ENCODE assay signal across 11 cellular contexts in genomic region chrX:47579537-47579936, GRCh38. TPM values are rescaled to one million over a fixed set of nuclear protein-coding genes. Genes with fewer than 3 reads are reported as not detected.
DNase-seq lines count a peak whose midpoint lies in the region; ATAC-seq and TF ChIP-seq lines count a peak whose summit lies in the region.
"Had no signal": no experiment of that assay in that cellular context is flagged by ENCODE, and none has a peak within 500 bp of the region (broad histone marks: within the 10 kb centered on the region; RNA-seq: fewer than 3 reads in every experiment).

No MANE protein-coding gene starts in this region.

- H3K36me3 Mint-ChIP-seq in stimulated activated memory B cell treated with anti-CD40 and anti-IgM and Interleukin-4, amounts not matched to agents 10 μg/mL and 1 μg/mL and 100 μg/mL, for 72 hours, result no peaks in the 10 kb centered on the region

- H3K9me3 ChIP-seq in right atrium auricular region (no peaks in the 10 kb centered on the region), left ventricle myocardium inferior (replicated peaks) (no peaks in the 10 kb centered on the region), transverse colon (no peaks in the 10 kb centered on the region)
- H3K9me3 ChIP-seq: heart right ventricle had no signal

- H3K4me1 ChIP-seq in right atrium auricular region (peaks cover 0 to 6% of the 10 kb centered on the region in 2 donors), left ventricle myocardium inferior (no peaks in the 10 kb centered on the region), transverse colon (peaks cover 0 to 10% (median 0%) of the 10 kb centered on the region in 4 donors)

- TF ChIP-seq CTCF in right atrium auricular region (IDR thresholded peaks at IDR 0.05) (no peak), left ventricle myocardium inferior (IDR thresholded peaks at IDR 0.05; ENCODE audit: borderline replicate concordance) (no peak), transverse colon (IDR thresholded peaks at IDR 0.05) (no peak)

- H3K27ac ChIP-seq in right atrium auricular region, result no peak overlapping the region
- no peak overlapping the region for H3K27ac ChIP-seq in left ventricle myocardium inferior (replicated peaks)
- no peak overlapping the region for H3K27ac ChIP-seq in transverse colon

- H3K4me3 ChIP-seq in right atrium auricular region (no peak overlapping the region), left ventricle myocardium inferior (no peak overlapping the region), transverse colon (no peak overlapping the region)
- H3K4me3 ChIP-seq: heart right ventricle had no signal

- peaks cover 24% of the 10 kb centered on the region for H3K27me3 Mint-ChIP-seq in stimulated activated memory B cell treated with anti-CD40 and anti-IgM and Interleukin-4, amounts not matched to agents 10 μg/mL and 1 μg/mL and 100 μg/mL, for 72 hours

- H3K27ac Mint-ChIP-seq in stimulated activated memory B cell treated with anti-CD40 and anti-IgM and Interleukin-4, amounts not matched to agents 10 μg/mL and 1 μg/mL and 100 μg/mL, for 72 hours, result no peak overlapping the region

- H3K27me3 ChIP-seq in right atrium auricular region, result no peaks in the 10 kb centered on the region
- H3K27me3 ChIP-seq in left ventricle myocardium inferior (ENCODE audit: low read depth), result no peaks in the 10 kb centered on the region
- no peaks in the 10 kb centered on the region for H3K27me3 ChIP-seq in transverse colon

- no peaks in the 10 kb centered on the region for H3K9me3 Mint-ChIP-seq in stimulated activated memory B cell treated with anti-CD40 and anti-IgM and Interleukin-4, amounts not matched to agents 10 μg/mL and 1 μg/mL and 100 μg/mL, for 72 hours

- ATAC-seq in esophagus mucosa, result peak; percentile 17
- ATAC-seq in stimulated activated memory B cell treated with anti-CD40 and anti-IgM and Interleukin-4, amounts not matched to agents 10 μg/mL and 1 μg/mL and 100 μg/mL, for 72 hours, result peak; percentile 65

- no peak for TF ChIP-seq POLR2A in transverse colon (IDR thresholded peaks at IDR 0.05)

- no peaks in the 10 kb centered on the region for H3K36me3 ChIP-seq in right atrium auricular region
- no peaks in the 10 kb centered on the region for H3K36me3 ChIP-seq in left ventricle myocardium inferior
- H3K36me3 ChIP-seq in transverse colon, result no peaks in the 10 kb centered on the region

- peak; percentile 61 for DNase-seq in right atrium auricular region (ENCODE audit: low spot score)
- no peak for DNase-seq in left ventricle myocardium inferior
- DNase-seq in RPMI7951 (ENCODE audit: low read depth), result peak; percentile 56
- no peak for DNase-seq in transverse colon
- DNase-seq in LoVo (ENCODE audit: low spot score), result no peak
- DNase-seq in GOT3 (lab: John Stamatoyannopoulos, UW), result no peak
- DNase-seq: heart right ventricle, NCI-H1092, SW 1271 had no signal

- TF ChIP-seq EP300 in transverse colon (IDR thresholded peaks at IDR 0.05; ENCODE audit: low read depth), result no peak

- 48% methylated on average over 9 of the region's 9 CpGs; no CpG with 5 or more reads in 1 of the 2 donors for WGBS in transverse colon (ENCODE audit: low coverage in 1 of 2), 2 donors

- H3K4me1 Mint-ChIP-seq in stimulated activated memory B cell treated with anti-CD40 and anti-IgM and Interleukin-4, amounts not matched to agents 10 μg/mL and 1 μg/mL and 100 μg/mL, for 72 hours, result peaks cover 37% of the 10 kb centered on the region

- H3K4me3 Mint-ChIP-seq in stimulated activated memory B cell treated with anti-CD40 and anti-IgM and Interleukin-4, amounts not matched to agents 10 μg/mL and 1 μg/mL and 100 μg/mL, for 72 hours, result no peak overlapping the region

- intact Hi-C loops in left ventricle myocardium inferior (cut with micrococcal nuclease) (no loop called here), transverse colon (cut with DNase I; ENCODE audit: low total_unique reads) (loop anchor here (10.0 kb wide), 1 partner anchor 55 kb away; no protein-coding TSS in a partner anchor)

- in situ Hi-C loops in transverse colon (cut with MboI; ENCODE audit: low pct_ligation_motif_present in 1 of 4, low pct_unique_long_range_greater_than_20kb in 1 of 4, low sequenced_read_pairs in 3 of 4), result no loop called here

RNA-seq across cellular contexts. Expression of gene TIMP1, which starts 2.7 kb away (rescaled TPM):
- total RNA-seq in right atrium auricular region (100 to 1,000 TPM; 218 to 823 TPM), left ventricle myocardium inferior (99.3 TPM), esophagus mucosa (51.4 TPM), transverse colon (10 to 100 TPM; 14.2 to 83.0 (median 43.6) TPM)
- 737 and 969 TPM in 2 replicates for total RNA-seq in RPMI7951 (2014; rRNA removed; shearing (Covaris generic))

RNA-seq across cellular contexts. Expression of gene ARAF, which starts 18.5 kb away (rescaled TPM):
- total RNA-seq in right atrium auricular region, result 10 to 100 TPM; 41.7 to 53.9 TPM
- 76.4 TPM for total RNA-seq in left ventricle myocardium inferior
- total RNA-seq in RPMI7951 (2014; rRNA removed; shearing (Covaris generic)), result 37.3 and 41.5 TPM in 2 replicates
- total RNA-seq in esophagus mucosa, result 33.8 TPM
- 100 to 1,000 TPM in 2 of 4 donors, 10 to 100 TPM in 2; 58.4 to 247 (median 88.3) TPM for total RNA-seq in transverse colon

RNA-seq across cellular contexts. Expression of gene SYN1, which starts 40.1 kb away (rescaled TPM):
- 1 to 10 TPM; 6.4 to 7.0 TPM for total RNA-seq in right atrium auricular region
- 13.9 TPM for total RNA-seq in left ventricle myocardium inferior
- total RNA-seq in RPMI7951 (2014; rRNA removed; shearing (Covaris generic)), result 0.12 and 0.20 TPM in 2 replicates
- 0.16 TPM for total RNA-seq in esophagus mucosa
- total RNA-seq in transverse colon, result under 1 TPM; 0.16 to 0.41 (median 0.39) TPM

RNA-seq across cellular contexts. Expression of gene CFP, which starts 50.2 kb away (rescaled TPM):
- total RNA-seq in right atrium auricular region (1 to 10 TPM; 2.2 to 6.3 TPM), left ventricle myocardium inferior (3.0 TPM), esophagus mucosa (0.48 TPM), transverse colon (1 to 10 TPM in 3 of 4 donors, under 1 TPM in 1; 0.60 to 10.0 (median 3.0) TPM)
- 0.10 and 0.12 TPM in 2 replicates for total RNA-seq in RPMI7951 (2014; rRNA removed; shearing (Covaris generic))

Comparison
In these comparisons a context has a peak if more than half of its experiments do, and no peak if none do; other contexts are left out.
1. DNase-seq: peak in right atrium auricular region (single experiment) and RPMI7951 (single experiment); none in left ventricle myocardium inferior (single experiment), transverse colon (single experiment), LoVo (single experiment) and GOT3 (single experiment).